In the genomic region with DNA sequence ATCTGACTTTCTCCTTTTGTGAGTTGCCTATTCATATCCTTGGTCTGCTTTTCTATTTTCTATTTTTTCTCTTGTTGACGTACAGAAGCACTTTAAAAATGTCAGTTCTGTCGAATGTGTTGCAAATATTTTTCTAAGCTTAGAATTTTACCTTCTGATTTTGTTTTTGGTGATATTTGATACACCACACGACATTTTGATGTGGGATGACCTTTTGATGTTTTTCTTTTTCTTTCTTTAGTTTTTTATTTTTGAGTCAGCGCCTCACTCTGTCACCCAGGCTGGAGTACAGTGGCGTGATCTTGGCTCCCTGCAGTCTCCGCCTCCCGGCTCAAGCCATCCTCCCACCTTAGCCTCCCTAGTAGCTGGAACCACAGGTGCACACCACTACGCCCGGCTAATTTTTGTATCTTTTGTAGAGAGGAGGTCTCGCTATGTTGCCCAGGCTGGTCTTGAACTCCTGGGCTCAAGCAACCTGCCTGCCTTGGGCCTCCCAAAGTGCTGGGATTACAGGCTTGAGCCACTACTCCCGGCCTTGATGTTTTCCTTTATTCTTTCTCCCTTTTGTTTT, we compare ENCODE assay signal across 8 cellular contexts. TPM values are rescaled to one million over a fixed set of nuclear protein-coding genes. Genes with fewer than 3 reads are reported as not detected.
A peak's percentile ranks its signal among the peaks of the same experiment; 100 is the strongest.
DNase-seq lines count a peak whose midpoint lies in the region; ATAC-seq and TF ChIP-seq lines count a peak whose summit lies in the region.

No MANE protein-coding gene starts in this region.

- H3K4me1 ChIP-seq in HEK293 (ENCODE audit: control insufficient read depth, insufficient read depth, low read length) (peaks cover 2% of the 10 kb centered on the region; the same call in 1 of the 2 replicates), skeletal muscle tissue (ENCODE audit: control insufficient read depth in 3 of 3, insufficient read depth in 3 of 3, low read length in 3 of 3) (peaks cover 10 to 24% (median 20%) of the 10 kb centered on the region in 3 donors)

- no peak for DNase-seq in activated CD8-positive, alpha-beta T cell treated with anti-CD3 and anti-CD28 coated beads, Interleukin-2, amount 10 ng/mL, durations not matched to agents 7 days and 5 days
- DNase-seq in foreskin fibroblast (no peak), DMS 273 (lab: John Stamatoyannopoulos, UW; ENCODE audit: unreplicated experiment) (no peak), NCI-H1092 (lab: John Stamatoyannopoulos, UW) (no peak)

- H3K27ac ChIP-seq in HEK293 (ENCODE audit: extremely low read depth, low read depth, low read length) (peak overlapping the region; percentile 84), skeletal muscle tissue (ENCODE audit: low read depth, low read length) (peak overlapping the region; percentile 97)

- POLR2A ChIA-PET in HEK293 (lab: Yijun Ruan, JAX), result interaction anchor here (0.5 to 1.8 kb wide), 11 partner anchors 8 to 266 kb away, joined by 3 to 39 read pairs (median 4); a partner anchor contains a TSS
- POLR2A ChIA-PET in activated CD8-positive, alpha-beta T cell treated with anti-CD3 and anti-CD28 coated beads, Interleukin-2, amount 10 ng/mL, durations not matched to agents 7 days and 5 days (lab: Charles Lee), result interaction anchor here (0.5 to 3.1 kb wide), 4 partner anchors 39 to 211 kb away, joined by 3 to 37 read pairs (median 4); a partner anchor contains a TSS

- H3K36me3 ChIP-seq in HEK293 (ENCODE audit: control insufficient read depth in 2 of 2, insufficient read depth in 1 of 2, low read length in 2 of 2) (no peaks in the 10 kb centered on the region), skeletal muscle tissue (ENCODE audit: control insufficient read depth in 3 of 3, insufficient read depth in 3 of 3, low read length in 3 of 3) (no peaks in the 10 kb centered on the region)

- H3K4me3 ChIP-seq in HEK293 (ENCODE audit: low read depth, low read length), result peak overlapping the region; percentile 48
- H3K4me3 ChIP-seq in foreskin fibroblast (ENCODE audit: low read depth in 1 of 2, low read length in 2 of 2), result peak overlapping the region; percentile 47 to 62
- H3K4me3 ChIP-seq in skeletal muscle tissue (ENCODE audit: low read length in 3 of 3), result peak overlapping the region; percentile 49 to 74 (median 70)

- no peaks in the 10 kb centered on the region for H3K27me3 Mint-ChIP-seq in activated CD8-positive, alpha-beta T cell treated with anti-CD3 and anti-CD28 coated beads, Interleukin-2, amount 10 ng/mL, durations not matched to agents 7 days and 5 days (ENCODE audit: low read depth)

- TF ChIP-seq CTCF in HEK293 (tag by site-specific recombination; IDR thresholded peaks at IDR 0.05), result no peak
- TF ChIP-seq CTCF in foreskin fibroblast (IDR thresholded peaks at IDR 0.05; ENCODE audit: low read depth, low read length), result no peak

- H3K4me3 Mint-ChIP-seq in activated CD8-positive, alpha-beta T cell treated with anti-CD3 and anti-CD28 coated beads, Interleukin-2, amount 10 ng/mL, durations not matched to agents 7 days and 5 days, result peak overlapping the region; percentile 66

- H3K27me3 ChIP-seq in skeletal muscle tissue (ENCODE audit: control insufficient read depth in 3 of 3, insufficient read depth in 3 of 3, low read length in 3 of 3), result no peaks in the 10 kb centered on the region

- no peaks in the 10 kb centered on the region for H3K36me3 Mint-ChIP-seq in activated CD8-positive, alpha-beta T cell treated with anti-CD3 and anti-CD28 coated beads, Interleukin-2, amount 10 ng/mL, durations not matched to agents 7 days and 5 days (ENCODE audit: low read depth)

- H3K9me3 Mint-ChIP-seq in activated CD8-positive, alpha-beta T cell treated with anti-CD3 and anti-CD28 coated beads, Interleukin-2, amount 10 ng/mL, durations not matched to agents 7 days and 5 days (ENCODE audit: insufficient read depth), result no peaks in the 10 kb centered on the region

- H3K9ac ChIP-seq in skeletal muscle tissue (ENCODE audit: low read depth in 1 of 3, low read length in 3 of 3), result peak overlapping the region; percentile 75 to 89 (median 85)

- H3K9me3 ChIP-seq in HEK293 (ENCODE audit: control insufficient read depth, insufficient read depth, low read depth, low read length) (no peaks in the 10 kb centered on the region), skeletal muscle tissue (ENCODE audit: control insufficient read depth in 3 of 3, low read length in 3 of 3) (no peaks in the 10 kb centered on the region)

- H3K27ac Mint-ChIP-seq in activated CD8-positive, alpha-beta T cell treated with anti-CD3 and anti-CD28 coated beads, Interleukin-2, amount 10 ng/mL, durations not matched to agents 7 days and 5 days, result peak overlapping the region; percentile 75

- no peak for ATAC-seq in activated CD8-positive, alpha-beta T cell treated with anti-CD3 and anti-CD28 coated beads, Interleukin-2, amount 10 ng/mL, durations not matched to agents 7 days and 5 days
- no peak for ATAC-seq in HG02610 (IDR thresholded peaks at IDR 0.05; ENCODE audit: unreplicated experiment)
- ATAC-seq in GM21786 (IDR thresholded peaks at IDR 0.05; ENCODE audit: unreplicated experiment), result no peak

- peaks cover 21% of the 10 kb centered on the region for H3K4me1 Mint-ChIP-seq in activated CD8-positive, alpha-beta T cell treated with anti-CD3 and anti-CD28 coated beads, Interleukin-2, amount 10 ng/mL, durations not matched to agents 7 days and 5 days (ENCODE audit: low read depth)

- CTCF ChIA-PET in HEK293 (lab: Yijun Ruan, JAX), result interaction anchor here (0.6 to 5.1 kb wide), 30 partner anchors 10 to 319 kb away, joined by 3 to 100 read pairs (median 4); a partner anchor contains a TSS
- CTCF ChIA-PET in activated CD8-positive, alpha-beta T cell treated with anti-CD3 and anti-CD28 coated beads, Interleukin-2, amount 10 ng/mL, durations not matched to agents 7 days and 5 days (lab: Charles Lee), result interaction anchor here (0.6 to 3.7 kb wide), 28 partner anchors 10 to 981 kb away, joined by 3 to 116 read pairs (median 6); a partner anchor contains a TSS

TF ChIP-seq in HEK293, 187 proteins besides CTCF, POLR2A, EP300 and RAD21 (continues in another document):
- TF ChIP-seq ZBTB8A (tag by site-specific recombination; IDR thresholded peaks at IDR 0.05), result no peak
- TF ChIP-seq, protein P1, sequence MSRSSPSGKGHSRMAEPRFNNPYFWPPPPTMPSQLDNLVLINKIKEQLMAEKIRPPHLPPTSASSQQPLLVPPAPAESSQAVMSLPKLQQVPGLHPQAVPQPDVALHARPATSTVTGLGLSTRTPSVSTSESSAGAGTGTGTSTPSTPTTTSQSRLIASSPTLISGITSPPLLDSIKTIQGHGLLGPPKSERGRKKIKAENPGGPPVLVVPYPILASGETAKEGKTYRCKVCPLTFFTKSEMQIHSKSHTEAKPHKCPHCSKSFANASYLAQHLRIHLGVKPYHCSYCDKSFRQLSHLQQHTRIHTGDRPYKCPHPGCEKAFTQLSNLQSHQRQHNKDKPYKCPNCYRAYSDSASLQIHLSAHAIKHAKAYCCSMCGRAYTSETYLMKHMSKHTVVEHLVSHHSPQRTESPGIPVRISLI (tag by site-specific recombination; IDR thresholded peaks at IDR 0.05), result peak; percentile 74; the same call in 1 of the 2 replicates
- TF ChIP-seq, protein P2, sequence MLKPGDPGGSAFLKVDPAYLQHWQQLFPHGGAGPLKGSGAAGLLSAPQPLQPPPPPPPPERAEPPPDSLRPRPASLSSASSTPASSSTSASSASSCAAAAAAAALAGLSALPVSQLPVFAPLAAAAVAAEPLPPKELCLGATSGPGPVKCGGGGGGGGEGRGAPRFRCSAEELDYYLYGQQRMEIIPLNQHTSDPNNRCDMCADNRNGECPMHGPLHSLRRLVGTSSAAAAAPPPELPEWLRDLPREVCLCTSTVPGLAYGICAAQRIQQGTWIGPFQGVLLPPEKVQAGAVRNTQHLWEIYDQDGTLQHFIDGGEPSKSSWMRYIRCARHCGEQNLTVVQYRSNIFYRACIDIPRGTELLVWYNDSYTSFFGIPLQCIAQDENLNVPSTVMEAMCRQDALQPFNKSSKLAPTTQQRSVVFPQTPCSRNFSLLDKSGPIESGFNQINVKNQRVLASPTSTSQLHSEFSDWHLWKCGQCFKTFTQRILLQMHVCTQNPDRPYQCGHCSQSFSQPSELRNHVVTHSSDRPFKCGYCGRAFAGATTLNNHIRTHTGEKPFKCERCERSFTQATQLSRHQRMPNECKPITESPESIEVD (tag by site-specific recombination; IDR thresholded peaks at IDR 0.05), result peak; percentile 38
- TF ChIP-seq ZNF548 (tag by site-specific recombination; IDR thresholded peaks at IDR 0.05), result 0 out of 2 replicates have a peak, but pooled peaks have one; percentile 61
- peak; percentile 30; the same call in 1 of the 2 replicates for TF ChIP-seq ZBTB20 (tag by site-specific recombination; IDR thresholded peaks at IDR 0.05)
- peak; percentile 69 for TF ChIP-seq ZNF335 (tag by site-specific recombination; conservative IDR thresholded peaks at IDR 0.05)
- TF ChIP-seq, protein P3, sequence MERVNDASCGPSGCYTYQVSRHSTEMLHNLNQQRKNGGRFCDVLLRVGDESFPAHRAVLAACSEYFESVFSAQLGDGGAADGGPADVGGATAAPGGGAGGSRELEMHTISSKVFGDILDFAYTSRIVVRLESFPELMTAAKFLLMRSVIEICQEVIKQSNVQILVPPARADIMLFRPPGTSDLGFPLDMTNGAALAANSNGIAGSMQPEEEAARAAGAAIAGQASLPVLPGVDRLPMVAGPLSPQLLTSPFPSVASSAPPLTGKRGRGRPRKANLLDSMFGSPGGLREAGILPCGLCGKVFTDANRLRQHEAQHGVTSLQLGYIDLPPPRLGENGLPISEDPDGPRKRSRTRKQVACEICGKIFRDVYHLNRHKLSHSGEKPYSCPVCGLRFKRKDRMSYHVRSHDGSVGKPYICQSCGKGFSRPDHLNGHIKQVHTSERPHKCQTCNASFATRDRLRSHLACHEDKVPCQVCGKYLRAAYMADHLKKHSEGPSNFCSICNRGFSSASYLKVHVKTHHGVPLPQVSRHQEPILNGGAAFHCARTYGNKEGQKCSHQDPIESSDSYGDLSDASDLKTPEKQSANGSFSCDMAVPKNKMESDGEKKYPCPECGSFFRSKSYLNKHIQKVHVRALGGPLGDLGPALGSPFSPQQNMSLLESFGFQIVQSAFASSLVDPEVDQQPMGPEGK (tag by site-specific recombination; IDR thresholded peaks at IDR 0.05), result no peak
- no peak for TF ChIP-seq ZNF747 (tag by site-specific recombination; IDR thresholded peaks at IDR 0.05)
- TF ChIP-seq ZNF521 (tag by site-specific recombination; IDR thresholded peaks at IDR 0.05), result no peak

RNA-seq across cellular contexts. Expression of a gene that starts 39.6 kb away (rescaled TPM):
- total RNA-seq in activated CD8-positive, alpha-beta T cell treated with anti-CD3 and anti-CD28 coated beads, Interleukin-2, amount 10 ng/mL, durations not matched to agents 7 days and 5 days, result 100 to 1,000 TPM; 118 to 121 TPM
- 107 TPM for total RNA-seq in skeletal muscle tissue
